In the genomic region with DNA sequence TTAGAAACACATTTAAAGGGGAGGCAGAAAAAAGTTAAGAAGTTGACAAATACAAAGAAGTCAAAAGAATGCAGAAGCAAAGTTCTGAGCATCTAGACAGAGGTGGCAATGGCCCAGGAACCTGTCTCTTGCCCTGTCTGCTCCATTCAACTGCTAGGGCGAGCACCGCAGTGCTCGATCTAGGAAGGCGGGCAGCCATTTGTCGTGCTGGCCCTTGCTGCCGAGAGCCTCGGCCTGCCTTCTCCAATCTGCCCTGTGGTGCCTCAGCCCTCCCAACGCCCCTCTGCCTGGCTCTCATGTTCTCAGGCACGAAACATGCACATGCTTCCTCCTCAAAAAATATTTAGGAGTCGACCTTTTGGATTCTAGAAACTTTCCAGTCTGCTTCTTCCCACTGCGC, we compare ENCODE assay signal across 32 cellular contexts. TPM values are rescaled to one million over a fixed set of nuclear protein-coding genes. Genes with fewer than 3 reads are reported as not detected.
"Had no signal": no experiment of that assay in that cellular context is flagged by ENCODE, and none has a peak within 500 bp of the region (broad histone marks: within the 10 kb centered on the region; RNA-seq: fewer than 3 reads in every experiment).

No MANE protein-coding gene starts in this region.

- H3K4me1 ChIP-seq: esophagus squamous epithelium, gastrocnemius medialis, heart right ventricle, left lung, lower lobe of right lung had no signal

- H3K9me3 ChIP-seq: colonic mucosa, esophagus squamous epithelium, gastrocnemius medialis, heart right ventricle, left lung, lower lobe of right lung, mucosa of descending colon had no signal

- ATAC-seq: effector memory CD8-positive, alpha-beta T cell; esophagus mucosa; gastrocnemius medialis; heart right ventricle; left cardiac atrium; left lung; left ventricle myocardium superior; lower lobe of right lung had no signal

- H3K4me3 Mint-ChIP-seq: dendritic cell treated with granulocyte-macrophage colony-stimulating factor and Interleukin-4, amounts not matched to agents 40 ng/mL and 50 ng/mL, for 4 days; effector memory CD8-positive, alpha-beta T cell; endodermal cell; mesothelial cell of epicardium had no signal

- H3K4me3 ChIP-seq: colonic mucosa, esophagus squamous epithelium, gastrocnemius medialis, heart right ventricle, left lung, lower lobe of right lung, mucosa of descending colon had no signal

- H3K27me3 Mint-ChIP-seq: dendritic cell treated with granulocyte-macrophage colony-stimulating factor and Interleukin-4, amounts not matched to agents 40 ng/mL and 50 ng/mL, for 4 days; effector memory CD8-positive, alpha-beta T cell had no signal

- H3K27ac ChIP-seq: colonic mucosa, epithelial cell of prostate, esophagus squamous epithelium, gastrocnemius medialis, heart right ventricle, left lung, lower lobe of right lung had no signal

- H3K36me3 ChIP-seq: colonic mucosa had no signal

- H3K27ac Mint-ChIP-seq: dendritic cell treated with granulocyte-macrophage colony-stimulating factor and Interleukin-4, amounts not matched to agents 40 ng/mL and 50 ng/mL, for 4 days; effector memory CD8-positive, alpha-beta T cell; mesothelial cell of epicardium had no signal

- H3K9me3 Mint-ChIP-seq: dendritic cell treated with granulocyte-macrophage colony-stimulating factor and Interleukin-4, amounts not matched to agents 40 ng/mL and 50 ng/mL, for 4 days; effector memory CD8-positive, alpha-beta T cell; endodermal cell; mesothelial cell of epicardium had no signal

- H3K27me3 ChIP-seq: colonic mucosa, esophagus squamous epithelium, gastrocnemius medialis, heart right ventricle, left lung had no signal

- DNase-seq: cortex of kidney; effector CD8-positive, alpha-beta T cell; effector memory CD8-positive, alpha-beta T cell; endodermal cell; erythroblast; esophagus squamous epithelium; foreskin fibroblast; foreskin melanocyte; gastrocnemius medialis; glutamatergic neuron; head of caudate nucleus; heart right ventricle; hippocampal formation; left cardiac atrium; left lung; left ventricle myocardium superior; lower lobe of right lung; mesenchymal stem cell had no signal

RNA-seq across cellular contexts. Expression of gene BARHL1, which starts 45.2 kb away (rescaled TPM):
- total RNA-seq: colonic mucosa, dermis microvascular lymphatic vessel endothelial cell, endodermal cell, esophagus mucosa, esophagus squamous epithelium, gastrocnemius medialis, glomerular endothelial cell, heart right ventricle, kidney epithelial cell, left cardiac atrium, left lung, left ventricle myocardium superior, lower leg skin, lower lobe of right lung, lung microvascular endothelial cell, mesenteric fat pad, mucosa of descending colon, myocyte had no signal
- polyA plus RNA-seq: heart right ventricle, keratinocyte had no signal
